ENCODE assay signal across 6 cellular contexts in genomic region chr9:33705440-33705839, GRCh38.
A peak's percentile ranks its signal among the peaks of the same experiment; 100 is the strongest.
DNase-seq lines count a peak whose midpoint lies in the region; ATAC-seq, FAIRE-seq and TF ChIP-seq lines count a peak whose summit lies in the region.
"Not testable (repeated sequence)": the region's sequence is repeated elsewhere in the genome, so short reads cannot be mapped to it uniquely, and the experiment has no call there.

No MANE protein-coding gene starts in this region.

- BruUV-seq in K562 (replicated peaks; lab: Mats Ljungman, UMichigan) = not testable (repeated sequence)

- TF ChIP-seq EP300 in K562 (IDR thresholded peaks at IDR 0.05; ENCODE audit: low read length); stomach (IDR thresholded peaks at IDR 0.05): not testable (repeated sequence)

- H3K18ac ChIP-seq in mesendoderm (ENCODE audit: low read length) = not testable (repeated sequence)

- H3K79me2 ChIP-seq in Karpas-422 (ENCODE audit: low read length); K562 (ENCODE audit: control insufficient read depth, insufficient read depth, low read length); mesendoderm (ENCODE audit: control insufficient read depth, insufficient read depth, low read length): not testable (repeated sequence)

- not testable (repeated sequence) for H3K9ac ChIP-seq in Karpas-422 (ENCODE audit: low read length); K562 (ENCODE audit: insufficient read depth in 1 of 2, low read depth in 2 of 2, low read length in 2 of 2); endodermal cell (ENCODE audit: extremely low read depth, low read length, poor library complexity, severe bottlenecking); mesendoderm (ENCODE audit: low read length)

- H3K56ac ChIP-seq in mesendoderm (ENCODE audit: low read length) = not testable (repeated sequence)

- not testable (repeated sequence) for H2AK5ac ChIP-seq in mesendoderm (ENCODE audit: low read length)

- POLR2A ChIA-PET in K562 (lab: Yijun Ruan, JAX) = interaction anchor here (0.6 to 1.1 kb wide), 2 partner anchors 24 to 213 kb away, joined by 3 read pairs; no protein-coding TSS in a partner anchor

- not testable (repeated sequence) for H3K4me3 ChIP-seq in Karpas-422 (ENCODE audit: low read length); K562; mesendoderm (ENCODE audit: low read length); stomach
- peak overlapping the region; percentile 38 for H3K4me3 ChIP-seq in endodermal cell (ENCODE audit: low read length)

- H3K27ac Mint-ChIP-seq in endodermal cell = not testable (repeated sequence)

- CTCF ChIA-PET in K562 (lab: Yijun Ruan, JAX; ENCODE audit: low intra/inter-chr PET ratio) = not testable (repeated sequence)

- H3K23ac ChIP-seq in mesendoderm (ENCODE audit: low read length) = not testable (repeated sequence)

- H3K9me2 ChIP-seq in Karpas-422 (replicated peaks; ENCODE audit: insufficient read depth, low read length) = not testable (repeated sequence)

- not testable (repeated sequence) for H2BK120ac ChIP-seq in mesendoderm (ENCODE audit: low read depth, low read length)

- not testable (repeated sequence) for H3K27me3 ChIP-seq in Karpas-422 (ENCODE audit: low read length); K562 (ENCODE audit: control insufficient read depth in 2 of 2, insufficient read depth in 2 of 2, low read length in 2 of 2); endodermal cell (ENCODE audit: control insufficient read depth, insufficient read depth, low read length, poor library complexity, severe bottlenecking); mesendoderm (ENCODE audit: insufficient read depth, low read length, poor library complexity); stomach

- intact Hi-C loops in K562 (cut with micrococcal nuclease); stomach (cut with DNase I; ENCODE audit: low total_unique reads): not testable (repeated sequence)

- peaks cover 28% of the 10 kb centered on the region for H3K4me1 Mint-ChIP-seq in endodermal cell

- H3K36me3 ChIP-seq in Karpas-422 (ENCODE audit: insufficient read depth, low read length); K562 (ENCODE audit: control insufficient read depth, insufficient read depth, low read length); endodermal cell (ENCODE audit: control insufficient read depth, insufficient read depth, low read length); mesendoderm (ENCODE audit: control insufficient read depth, insufficient read depth, low read length); stomach: not testable (repeated sequence)

- not testable (repeated sequence) for TF ChIP-seq CTCF in D721Med (IDR thresholded peaks at IDR 0.05; ENCODE audit: insufficient read depth, missing control alignments); K562 (IDR thresholded peaks at IDR 0.05 in 2 of 3, conservative IDR thresholded peaks at IDR 0.05 in 1 of 3; ENCODE audit: insufficient read depth in 2 of 3, low read depth in 1 of 3, low read length in 3 of 3); endodermal cell (conservative IDR thresholded peaks at IDR 0.05); stomach (IDR thresholded peaks at IDR 0.05)

- ATAC-seq in K562 = not testable (repeated sequence)

- H2BK5ac ChIP-seq in mesendoderm (ENCODE audit: low read length) = not testable (repeated sequence)

- not testable (repeated sequence) for H3K27me3 Mint-ChIP-seq in endodermal cell (ENCODE audit: insufficient read depth)

- not testable (repeated sequence) for H3K27ac ChIP-seq in Karpas-422 (ENCODE audit: low read length); K562 (ENCODE audit: extremely low read depth, low read depth, low read length); endodermal cell (ENCODE audit: low read depth, low read length); mesendoderm (ENCODE audit: low read depth, low read length); stomach

- not testable (repeated sequence) for H3K4me3 Mint-ChIP-seq in endodermal cell

- not testable (repeated sequence) for H2AFZ ChIP-seq in Karpas-422 (ENCODE audit: low read length); K562 (ENCODE audit: low read depth, low read length)

- not testable (repeated sequence) for H3K36me3 Mint-ChIP-seq in endodermal cell (ENCODE audit: low read depth)

- H4K5ac ChIP-seq in mesendoderm (ENCODE audit: low read length) = not testable (repeated sequence)

- H3K9me1 ChIP-seq in K562 (ENCODE audit: control insufficient read depth, insufficient read depth, low read length) = not testable (repeated sequence)

- not testable (repeated sequence) for TF ChIP-seq RAD21 in K562 (CRISPR knock-in tag; conservative IDR thresholded peaks at IDR 0.05 in 1 of 2, IDR thresholded peaks at IDR 0.05 in 1 of 2)

- H3K4ac ChIP-seq in mesendoderm (ENCODE audit: low read depth, low read length) = not testable (repeated sequence)

- peaks cover 26% of the 10 kb centered on the region for H3K9me3 Mint-ChIP-seq in endodermal cell

- in situ Hi-C loops in K562 (cut with MboI) = loop anchor here (10.0 kb wide), 1 partner anchor 71 kb away; no protein-coding TSS in a partner anchor

- not testable (repeated sequence) for H4K20me1 ChIP-seq in Karpas-422 (ENCODE audit: insufficient read depth, low read depth, low read length); K562 (replicated peaks; ENCODE audit: control insufficient read depth, insufficient read depth, low read length)

- not testable (repeated sequence) for TF ChIP-seq POLR2A in K562 (conservative IDR thresholded peaks at IDR 0.05); stomach (IDR thresholded peaks at IDR 0.05)

- peak; percentile 32 for FAIRE-seq in D721Med (lab: Jason Lieb, UNC)
- peak; percentile 75 for FAIRE-seq in K562 (lab: Jason Lieb, UNC)

- not testable (repeated sequence) for H4K8ac ChIP-seq in mesendoderm (ENCODE audit: low read depth, low read length)

- not testable (repeated sequence) for H3K4me2 ChIP-seq in Karpas-422 (ENCODE audit: low read depth, low read length, poor library complexity, severe bottlenecking); K562 (ENCODE audit: insufficient read depth, low read length); mesendoderm (ENCODE audit: low read length)

- H3K79me1 ChIP-seq in mesendoderm (ENCODE audit: low read length) = not testable (repeated sequence)

- not testable (repeated sequence) for H2BK15ac ChIP-seq in mesendoderm (replicated peaks; ENCODE audit: low read depth)

- not testable (repeated sequence) for DNase-seq in D721Med (ENCODE audit: insufficient read length, low spot score); K562 (ENCODE audit: extremely low read depth in 1 of 4, low spot score in 3 of 4); endodermal cell
- DNase-seq in Karpas-422 (peak; percentile 9), mesendoderm (peak; percentile 21), stomach (peak; percentile 30)

- WGBS in K562 (ENCODE audit: insufficient coverage, low coverage, missing lambda C conversion rate) = 0% methylated on average over 2 of the region's 2 CpGs
- 68% methylated on average over 2 of the region's 2 CpGs; no CpG with 5 or more reads in 1 of the 2 experiments for WGBS in endodermal cell (ENCODE audit: insufficient coverage in 1 of 2, insufficient read length in 1 of 2), 2 experiments
- WGBS in mesendoderm (ENCODE audit: extremely low coverage, insufficient coverage, low lambda C conversion rate) = no CpG with 5 or more reads among the region's 2 CpGs
- 12 to 46% (median 39%) methylated on average over 2 of the region's 2 CpGs for WGBS in stomach, 5 donors

- H3K4me1 ChIP-seq in Karpas-422 (ENCODE audit: low read length); K562 (replicated peaks in 1 of 2; ENCODE audit: control insufficient read depth in 2 of 2, insufficient read depth in 2 of 2, low read length in 2 of 2); endodermal cell (ENCODE audit: control insufficient read depth, insufficient read depth, low read length); mesendoderm (ENCODE audit: control insufficient read depth, low read depth, low read length); stomach: not testable (repeated sequence)

- H3K9me3 ChIP-seq in Karpas-422 (ENCODE audit: low read length); K562 (replicated peaks; ENCODE audit: control insufficient read depth, insufficient read depth, low read depth, low read length); stomach: not testable (repeated sequence)
- H3K9me3 ChIP-seq in endodermal cell (ENCODE audit: control insufficient read depth, low read length) = peaks cover 22% of the 10 kb centered on the region
